15 cellular contexts compared by ENCODE assay signal in genomic region chr22:23543506-23544000, GRCh38. TPM values are rescaled to one million over a fixed set of nuclear protein-coding genes. Genes with fewer than 3 reads are reported as not detected.
"Had no signal": no experiment of that assay in that cellular context is flagged by ENCODE, and none has a peak within 500 bp of the region (broad histone marks: within the 10 kb centered on the region; RNA-seq: fewer than 3 reads in every experiment).

No MANE protein-coding gene starts in this region.

RNA-seq across cellular contexts. Expression of gene IGLL1, which starts 36.5 kb away (rescaled TPM):
- total RNA-seq: kidney epithelial cell; left ventricle myocardium inferior; lower leg skin; mucosa of descending colon; myocyte; natural killer cell treated with Interleukin-12 subunit alpha and Interleukin-12 subunit beta and Interleukin-15 and Interleukin-18, amount 100 ng/mL, for 72 hours; neural crest cell; osteoblast; pancreas; skeletal muscle tissue; smooth muscle cell; temporal lobe; tibial nerve; ureter had no signal
- polyA plus RNA-seq: naive thymus-derived CD4-positive, alpha-beta T cell; smooth muscle cell had no signal
